In genomic region chr20:63702751-63703470, GRCh38 we compare ENCODE assay signal across 1 cellular context.
TF ChIP-seq lines count a peak whose summit lies in the region.

No MANE protein-coding gene starts in this region.

TF ChIP-seq in GM23338, 12 proteins besides CTCF, POLR2A, EP300 and RAD21 (continued from another document):
- TF ChIP-seq REST (IDR thresholded peaks at IDR 0.05; ENCODE audit: unreplicated experiment) (no peak), POLR2AphosphoS5 (IDR thresholded peaks at IDR 0.05; ENCODE audit: low read depth) (0 out of 2 replicates have a peak, but pooled peaks have one; percentile 24), ZNF462 (CRISPR knock-in tag; IDR thresholded peaks at IDR 0.05) (no peak), JUNB (IDR thresholded peaks at IDR 0.05; ENCODE audit: unreplicated experiment) (no peak), CREB1 (CRISPR knock-in tag; IDR thresholded peaks at IDR 0.05; ENCODE audit: low read depth) (no peak), EZH2phosphoT487 (IDR thresholded peaks at IDR 0.05; ENCODE audit: unreplicated experiment) (no peak), ZNF114 (CRISPR knock-in tag; IDR thresholded peaks at IDR 0.05) (no peak), EZH2 (IDR thresholded peaks at IDR 0.05; ENCODE audit: low read depth, unreplicated experiment) (no peak)
TF ChIP-seq in GM23338: peak in this region for 1.
